1 cellular context compared by ENCODE assay signal in the genomic region with DNA sequence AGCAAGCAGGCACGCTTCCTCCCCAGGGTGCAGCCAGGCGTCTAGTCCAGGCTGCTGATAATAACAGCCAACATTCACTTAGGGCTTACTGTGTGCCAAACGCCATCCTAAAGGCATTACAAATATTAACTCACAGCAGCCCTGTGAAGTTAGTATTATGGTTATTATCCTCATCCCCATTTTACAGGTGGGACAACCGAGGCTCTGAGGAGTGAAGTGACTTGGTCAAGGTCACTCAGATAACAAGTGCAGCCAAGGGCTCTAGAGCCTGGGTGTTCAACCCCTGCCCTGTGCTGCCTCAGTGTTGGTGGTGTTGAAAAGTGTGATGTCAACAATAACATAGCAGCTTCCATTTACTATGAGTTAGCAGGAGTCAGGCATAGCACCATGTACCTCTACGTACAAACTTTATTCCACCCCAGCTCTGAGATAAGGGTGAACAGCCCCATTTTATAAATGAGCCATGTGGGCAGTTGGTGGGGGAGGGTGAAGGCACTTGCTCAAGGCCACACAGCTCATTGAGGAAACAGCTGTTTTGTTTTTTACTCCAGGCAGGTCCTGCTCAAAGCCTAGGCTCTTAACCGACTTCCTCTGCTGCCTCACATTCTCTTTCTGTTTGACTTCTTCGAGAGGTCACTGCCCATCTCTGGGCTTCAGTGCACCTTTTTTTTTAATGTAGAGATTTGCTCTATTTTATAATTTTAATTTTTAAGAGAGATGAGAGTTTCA.
TF ChIP-seq lines count a peak whose summit lies in the region.

No MANE protein-coding gene starts in this region.

TF ChIP-seq in K562, 482 proteins besides CTCF, POLR2A, EP300 and RAD21:
- TF ChIP-seq SMAD1 (IDR thresholded peaks at IDR 0.05; ENCODE audit: low read depth, low read length, partially characterized antibody), result no peak
- TF ChIP-seq JUN (IDR thresholded peaks at IDR 0.05; ENCODE audit: borderline replicate concordance, low read depth, low read length), result no peak
- no peak for TF ChIP-seq JUN (CRISPR knock-in tag; IDR thresholded peaks at IDR 0.05; ENCODE audit: borderline replicate concordance)
- no peak for TF ChIP-seq FUS (optimal IDR thresholded peaks at IDR 0.05; ENCODE audit: low read depth, low read length)
- TF ChIP-seq, protein P1, sequence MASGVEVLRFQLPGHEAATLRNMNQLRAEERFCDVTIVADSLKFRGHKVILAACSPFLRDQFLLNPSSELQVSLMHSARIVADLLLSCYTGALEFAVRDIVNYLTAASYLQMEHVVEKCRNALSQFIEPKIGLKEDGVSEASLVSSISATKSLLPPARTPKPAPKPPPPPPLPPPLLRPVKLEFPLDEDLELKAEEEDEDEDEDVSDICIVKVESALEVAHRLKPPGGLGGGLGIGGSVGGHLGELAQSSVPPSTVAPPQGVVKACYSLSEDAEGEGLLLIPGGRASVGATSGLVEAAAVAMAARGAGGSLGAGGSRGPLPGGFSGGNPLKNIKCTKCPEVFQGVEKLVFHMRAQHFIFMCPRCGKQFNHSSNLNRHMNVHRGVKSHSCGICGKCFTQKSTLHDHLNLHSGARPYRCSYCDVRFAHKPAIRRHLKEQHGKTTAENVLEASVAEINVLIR (CRISPR knock-in tag; IDR thresholded peaks at IDR 0.05), result no peak
- TF ChIP-seq, protein P2, sequence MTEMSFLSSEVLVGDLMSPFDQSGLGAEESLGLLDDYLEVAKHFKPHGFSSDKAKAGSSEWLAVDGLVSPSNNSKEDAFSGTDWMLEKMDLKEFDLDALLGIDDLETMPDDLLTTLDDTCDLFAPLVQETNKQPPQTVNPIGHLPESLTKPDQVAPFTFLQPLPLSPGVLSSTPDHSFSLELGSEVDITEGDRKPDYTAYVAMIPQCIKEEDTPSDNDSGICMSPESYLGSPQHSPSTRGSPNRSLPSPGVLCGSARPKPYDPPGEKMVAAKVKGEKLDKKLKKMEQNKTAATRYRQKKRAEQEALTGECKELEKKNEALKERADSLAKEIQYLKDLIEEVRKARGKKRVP (CRISPR knock-in tag; IDR thresholded peaks at IDR 0.05), result no peak
- no peak for TF ChIP-seq ZNF830 (CRISPR knock-in tag; IDR thresholded peaks at IDR 0.05)
- TF ChIP-seq, protein P3, sequence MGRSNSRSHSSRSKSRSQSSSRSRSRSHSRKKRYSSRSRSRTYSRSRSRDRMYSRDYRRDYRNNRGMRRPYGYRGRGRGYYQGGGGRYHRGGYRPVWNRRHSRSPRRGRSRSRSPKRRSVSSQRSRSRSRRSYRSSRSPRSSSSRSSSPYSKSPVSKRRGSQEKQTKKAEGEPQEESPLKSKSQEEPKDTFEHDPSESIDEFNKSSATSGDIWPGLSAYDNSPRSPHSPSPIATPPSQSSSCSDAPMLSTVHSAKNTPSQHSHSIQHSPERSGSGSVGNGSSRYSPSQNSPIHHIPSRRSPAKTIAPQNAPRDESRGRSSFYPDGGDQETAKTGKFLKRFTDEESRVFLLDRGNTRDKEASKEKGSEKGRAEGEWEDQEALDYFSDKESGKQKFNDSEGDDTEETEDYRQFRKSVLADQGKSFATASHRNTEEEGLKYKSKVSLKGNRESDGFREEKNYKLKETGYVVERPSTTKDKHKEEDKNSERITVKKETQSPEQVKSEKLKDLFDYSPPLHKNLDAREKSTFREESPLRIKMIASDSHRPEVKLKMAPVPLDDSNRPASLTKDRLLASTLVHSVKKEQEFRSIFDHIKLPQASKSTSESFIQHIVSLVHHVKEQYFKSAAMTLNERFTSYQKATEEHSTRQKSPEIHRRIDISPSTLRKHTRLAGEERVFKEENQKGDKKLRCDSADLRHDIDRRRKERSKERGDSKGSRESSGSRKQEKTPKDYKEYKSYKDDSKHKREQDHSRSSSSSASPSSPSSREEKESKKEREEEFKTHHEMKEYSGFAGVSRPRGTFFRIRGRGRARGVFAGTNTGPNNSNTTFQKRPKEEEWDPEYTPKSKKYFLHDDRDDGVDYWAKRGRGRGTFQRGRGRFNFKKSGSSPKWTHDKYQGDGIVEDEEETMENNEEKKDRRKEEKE (IDR thresholded peaks at IDR 0.05; ENCODE audit: borderline replicate concordance in 1 of 2, control insufficient read depth in 1 of 2, low read depth in 2 of 2, low read length in 1 of 2), result no peak
- TF ChIP-seq TAL1 (IDR thresholded peaks at IDR 0.05), result no peak
- peak; percentile 58 for TF ChIP-seq RBM25 (IDR thresholded peaks at IDR 0.05; ENCODE audit: low read depth, low read length, severe bottlenecking)
- no peak for TF ChIP-seq TAF1 (IDR thresholded peaks at IDR 0.05; ENCODE audit: control insufficient read depth, extremely low read depth, insufficient read depth, low read length, severe bottlenecking)
- TF ChIP-seq ARHGAP35 (IDR thresholded peaks at IDR 0.05; ENCODE audit: partially characterized antibody), result no peak
- no peak for TF ChIP-seq XRCC5 (IDR thresholded peaks at IDR 0.05; ENCODE audit: low read depth, low read length)
- TF ChIP-seq HMGN3 (IDR thresholded peaks at IDR 0.05; ENCODE audit: borderline replicate concordance, extremely low read depth, insufficient read length, low read depth, low read length), result no peak
- TF ChIP-seq, protein P4, sequence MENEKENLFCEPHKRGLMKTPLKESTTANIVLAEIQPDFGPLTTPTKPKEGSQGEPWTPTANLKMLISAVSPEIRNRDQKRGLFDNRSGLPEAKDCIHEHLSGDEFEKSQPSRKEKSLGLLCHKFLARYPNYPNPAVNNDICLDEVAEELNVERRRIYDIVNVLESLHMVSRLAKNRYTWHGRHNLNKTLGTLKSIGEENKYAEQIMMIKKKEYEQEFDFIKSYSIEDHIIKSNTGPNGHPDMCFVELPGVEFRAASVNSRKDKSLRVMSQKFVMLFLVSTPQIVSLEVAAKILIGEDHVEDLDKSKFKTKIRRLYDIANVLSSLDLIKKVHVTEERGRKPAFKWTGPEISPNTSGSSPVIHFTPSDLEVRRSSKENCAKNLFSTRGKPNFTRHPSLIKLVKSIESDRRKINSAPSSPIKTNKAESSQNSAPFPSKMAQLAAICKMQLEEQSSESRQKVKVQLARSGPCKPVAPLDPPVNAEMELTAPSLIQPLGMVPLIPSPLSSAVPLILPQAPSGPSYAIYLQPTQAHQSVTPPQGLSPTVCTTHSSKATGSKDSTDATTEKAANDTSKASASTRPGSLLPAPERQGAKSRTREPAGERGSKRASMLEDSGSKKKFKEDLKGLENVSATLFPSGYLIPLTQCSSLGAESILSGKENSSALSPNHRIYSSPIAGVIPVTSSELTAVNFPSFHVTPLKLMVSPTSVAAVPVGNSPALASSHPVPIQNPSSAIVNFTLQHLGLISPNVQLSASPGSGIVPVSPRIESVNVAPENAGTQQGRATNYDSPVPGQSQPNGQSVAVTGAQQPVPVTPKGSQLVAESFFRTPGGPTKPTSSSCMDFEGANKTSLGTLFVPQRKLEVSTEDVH (IDR thresholded peaks at IDR 0.05; ENCODE audit: low read depth, partially characterized antibody), result no peak
- TF ChIP-seq LEF1 (IDR thresholded peaks at IDR 0.05), result no peak
- TF ChIP-seq ZNF780A (CRISPR knock-in tag; IDR thresholded peaks at IDR 0.05), result no peak
- no peak for TF ChIP-seq ZNF282 (CRISPR knock-in tag; IDR thresholded peaks at IDR 0.05)
- TF ChIP-seq, protein P5, sequence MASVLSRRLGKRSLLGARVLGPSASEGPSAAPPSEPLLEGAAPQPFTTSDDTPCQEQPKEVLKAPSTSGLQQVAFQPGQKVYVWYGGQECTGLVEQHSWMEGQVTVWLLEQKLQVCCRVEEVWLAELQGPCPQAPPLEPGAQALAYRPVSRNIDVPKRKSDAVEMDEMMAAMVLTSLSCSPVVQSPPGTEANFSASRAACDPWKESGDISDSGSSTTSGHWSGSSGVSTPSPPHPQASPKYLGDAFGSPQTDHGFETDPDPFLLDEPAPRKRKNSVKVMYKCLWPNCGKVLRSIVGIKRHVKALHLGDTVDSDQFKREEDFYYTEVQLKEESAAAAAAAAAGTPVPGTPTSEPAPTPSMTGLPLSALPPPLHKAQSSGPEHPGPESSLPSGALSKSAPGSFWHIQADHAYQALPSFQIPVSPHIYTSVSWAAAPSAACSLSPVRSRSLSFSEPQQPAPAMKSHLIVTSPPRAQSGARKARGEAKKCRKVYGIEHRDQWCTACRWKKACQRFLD (CRISPR knock-in tag; IDR thresholded peaks at IDR 0.05), result no peak
- TF ChIP-seq, protein P6, sequence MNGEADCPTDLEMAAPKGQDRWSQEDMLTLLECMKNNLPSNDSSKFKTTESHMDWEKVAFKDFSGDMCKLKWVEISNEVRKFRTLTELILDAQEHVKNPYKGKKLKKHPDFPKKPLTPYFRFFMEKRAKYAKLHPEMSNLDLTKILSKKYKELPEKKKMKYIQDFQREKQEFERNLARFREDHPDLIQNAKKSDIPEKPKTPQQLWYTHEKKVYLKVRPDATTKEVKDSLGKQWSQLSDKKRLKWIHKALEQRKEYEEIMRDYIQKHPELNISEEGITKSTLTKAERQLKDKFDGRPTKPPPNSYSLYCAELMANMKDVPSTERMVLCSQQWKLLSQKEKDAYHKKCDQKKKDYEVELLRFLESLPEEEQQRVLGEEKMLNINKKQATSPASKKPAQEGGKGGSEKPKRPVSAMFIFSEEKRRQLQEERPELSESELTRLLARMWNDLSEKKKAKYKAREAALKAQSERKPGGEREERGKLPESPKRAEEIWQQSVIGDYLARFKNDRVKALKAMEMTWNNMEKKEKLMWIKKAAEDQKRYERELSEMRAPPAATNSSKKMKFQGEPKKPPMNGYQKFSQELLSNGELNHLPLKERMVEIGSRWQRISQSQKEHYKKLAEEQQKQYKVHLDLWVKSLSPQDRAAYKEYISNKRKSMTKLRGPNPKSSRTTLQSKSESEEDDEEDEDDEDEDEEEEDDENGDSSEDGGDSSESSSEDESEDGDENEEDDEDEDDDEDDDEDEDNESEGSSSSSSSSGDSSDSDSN (IDR thresholded peaks at IDR 0.05; ENCODE audit: borderline replicate concordance in 1 of 2, low read depth in 2 of 2, low read length in 2 of 2), result no peak
- peak; percentile 24; the same call in 1 of the 2 replicates for TF ChIP-seq ESRRA (IDR thresholded peaks at IDR 0.05; ENCODE audit: borderline replicate concordance, low read depth)
- TF ChIP-seq KDM1A (IDR thresholded peaks at IDR 0.05), result 0 out of 4 replicates have a peak, but pooled peaks of 1 of the 2 experiments have one; percentile 7
TF ChIP-seq in K562: peak in this region for 3.
